ENCODE assay signal across 1 cellular context in genomic region chr1:197902454-197903195, GRCh38.
TF ChIP-seq lines count a peak whose summit lies in the region.

Gene C1orf53 (plus strand): TSS chr1:197902630. CDS start chr1:197902650, 20 bp downstream.

TF ChIP-seq in HepG2, 621 proteins besides CTCF, POLR2A, EP300 and RAD21 (continued from another document and continues in another):
- TF ChIP-seq THRA (CRISPR knock-in tag; IDR thresholded peaks at IDR 0.05; ENCODE audit: borderline replicate concordance) = no peak
- TF ChIP-seq ZNF746 (CRISPR knock-in tag; IDR thresholded peaks at IDR 0.05) = peak; percentile 19; the same call in 1 of the 2 replicates
- TF ChIP-seq XBP1 (CRISPR knock-in tag; IDR thresholded peaks at IDR 0.05) = no peak
- TF ChIP-seq, protein P1, sequence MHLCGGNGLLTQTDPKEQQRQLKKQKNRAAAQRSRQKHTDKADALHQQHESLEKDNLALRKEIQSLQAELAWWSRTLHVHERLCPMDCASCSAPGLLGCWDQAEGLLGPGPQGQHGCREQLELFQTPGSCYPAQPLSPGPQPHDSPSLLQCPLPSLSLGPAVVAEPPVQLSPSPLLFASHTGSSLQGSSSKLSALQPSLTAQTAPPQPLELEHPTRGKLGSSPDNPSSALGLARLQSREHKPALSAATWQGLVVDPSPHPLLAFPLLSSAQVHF (CRISPR knock-in tag; IDR thresholded peaks at IDR 0.05) = peak; percentile 84; the same call in 1 of the 2 replicates
- TF ChIP-seq HDAC6 (IDR thresholded peaks at IDR 0.05; ENCODE audit: low read depth, low read length) = no peak
- TF ChIP-seq SSRP1 (CRISPR knock-in tag; IDR thresholded peaks at IDR 0.05) = no peak
- TF ChIP-seq TARDBP (CRISPR knock-in tag; IDR thresholded peaks at IDR 0.05) = peak; percentile 91; the same call in 1 of the 2 replicates
- no peak for TF ChIP-seq SP140L (CRISPR knock-in tag; IDR thresholded peaks at IDR 0.05; ENCODE audit: borderline replicate concordance)
- TF ChIP-seq SIX1 (CRISPR knock-in tag; IDR thresholded peaks at IDR 0.05; ENCODE audit: borderline replicate concordance) = no peak
- TF ChIP-seq ZNF329 (CRISPR knock-in tag; IDR thresholded peaks at IDR 0.05; ENCODE audit: low read depth) = peak; percentile 72; the same call in 1 of the 2 replicates
- peak; percentile 72 for TF ChIP-seq ZSCAN25 (CRISPR knock-in tag; IDR thresholded peaks at IDR 0.05)
- TF ChIP-seq MAZ (IDR thresholded peaks at IDR 0.05; ENCODE audit: borderline replicate concordance, low read depth, low read length) = peak; percentile 87
- peak; percentile 99 for TF ChIP-seq MAZ (CRISPR knock-in tag; IDR thresholded peaks at IDR 0.05; ENCODE audit: low read depth)
- no peak; the same call in 1 of the 2 replicates for TF ChIP-seq SNAI1 (CRISPR knock-in tag; IDR thresholded peaks at IDR 0.05; ENCODE audit: borderline replicate concordance)
- no peak for TF ChIP-seq ZNF737 (CRISPR knock-in tag; IDR thresholded peaks at IDR 0.05; ENCODE audit: borderline replicate concordance)
- TF ChIP-seq ARNT2 (CRISPR knock-in tag; IDR thresholded peaks at IDR 0.05; ENCODE audit: low read depth) = peak; percentile 95
- TF ChIP-seq HOXA9 (CRISPR knock-in tag; IDR thresholded peaks at IDR 0.05; ENCODE audit: borderline replicate concordance) = peak; percentile 96
- TF ChIP-seq ZFP90 (CRISPR knock-in tag; IDR thresholded peaks at IDR 0.05; ENCODE audit: borderline replicate concordance) = peak; percentile 92; the same call in 1 of the 2 replicates
- no peak for TF ChIP-seq SOX6 (IDR thresholded peaks at IDR 0.05)
- 0 out of 2 replicates have a peak, but pooled peaks have one; percentile 33 for TF ChIP-seq SOX6 (CRISPR knock-in tag; IDR thresholded peaks at IDR 0.05)
- TF ChIP-seq ZNF773 (CRISPR knock-in tag; IDR thresholded peaks at IDR 0.05; ENCODE audit: borderline replicate concordance) = peak; percentile 94; the same call in 1 of the 2 replicates
- TF ChIP-seq FOXP4 (CRISPR knock-in tag; IDR thresholded peaks at IDR 0.05) = peak; percentile 9; the same call in 1 of the 2 replicates
- TF ChIP-seq, protein P2, sequence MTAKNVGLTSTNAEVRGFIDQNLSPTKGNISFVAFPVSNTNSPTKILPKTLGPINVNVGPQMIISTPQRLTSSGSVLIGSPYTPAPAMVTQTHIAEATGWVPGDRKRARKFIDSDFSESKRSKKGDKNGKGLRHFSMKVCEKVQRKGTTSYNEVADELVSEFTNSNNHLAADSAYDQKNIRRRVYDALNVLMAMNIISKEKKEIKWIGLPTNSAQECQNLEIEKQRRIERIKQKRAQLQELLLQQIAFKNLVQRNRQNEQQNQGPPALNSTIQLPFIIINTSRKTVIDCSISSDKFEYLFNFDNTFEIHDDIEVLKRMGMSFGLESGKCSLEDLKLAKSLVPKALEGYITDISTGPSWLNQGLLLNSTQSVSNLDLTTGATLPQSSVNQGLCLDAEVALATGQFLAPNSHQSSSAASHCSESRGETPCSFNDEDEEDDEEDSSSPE (CRISPR knock-in tag; IDR thresholded peaks at IDR 0.05) = peak; percentile 75
- peak; percentile 90 for TF ChIP-seq ZNF138 (CRISPR knock-in tag; IDR thresholded peaks at IDR 0.05; ENCODE audit: low read depth)
- no peak for TF ChIP-seq MIER2 (CRISPR knock-in tag; IDR thresholded peaks at IDR 0.05)
- no peak for TF ChIP-seq NR2F1 (CRISPR knock-in tag; IDR thresholded peaks at IDR 0.05)
- peak; percentile 82; the same call in 1 of the 2 replicates for TF ChIP-seq HES4 (CRISPR knock-in tag; IDR thresholded peaks at IDR 0.05; ENCODE audit: borderline replicate concordance)
- no peak for TF ChIP-seq ZNF691 (CRISPR knock-in tag; IDR thresholded peaks at IDR 0.05; ENCODE audit: borderline replicate concordance, low read depth)
- peak; percentile 79; the same call in 1 of the 2 replicates for TF ChIP-seq ATF7-NPFF (CRISPR knock-in tag; IDR thresholded peaks at IDR 0.05; ENCODE audit: low read depth)
- TF ChIP-seq, protein P3, sequence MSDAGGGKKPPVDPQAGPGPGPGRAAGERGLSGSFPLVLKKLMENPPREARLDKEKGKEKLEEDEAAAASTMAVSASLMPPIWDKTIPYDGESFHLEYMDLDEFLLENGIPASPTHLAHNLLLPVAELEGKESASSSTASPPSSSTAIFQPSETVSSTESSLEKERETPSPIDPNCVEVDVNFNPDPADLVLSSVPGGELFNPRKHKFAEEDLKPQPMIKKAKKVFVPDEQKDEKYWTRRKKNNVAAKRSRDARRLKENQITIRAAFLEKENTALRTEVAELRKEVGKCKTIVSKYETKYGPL (CRISPR knock-in tag; IDR thresholded peaks at IDR 0.05) = no peak
- no peak for TF ChIP-seq ZNF143 (CRISPR knock-in tag; IDR thresholded peaks at IDR 0.05)
- TF ChIP-seq CEBPZ (IDR thresholded peaks at IDR 0.05; ENCODE audit: low read length) = no peak
- TF ChIP-seq ZNF562 (CRISPR knock-in tag; IDR thresholded peaks at IDR 0.05; ENCODE audit: borderline replicate concordance) = no peak
- TF ChIP-seq, protein P4, sequence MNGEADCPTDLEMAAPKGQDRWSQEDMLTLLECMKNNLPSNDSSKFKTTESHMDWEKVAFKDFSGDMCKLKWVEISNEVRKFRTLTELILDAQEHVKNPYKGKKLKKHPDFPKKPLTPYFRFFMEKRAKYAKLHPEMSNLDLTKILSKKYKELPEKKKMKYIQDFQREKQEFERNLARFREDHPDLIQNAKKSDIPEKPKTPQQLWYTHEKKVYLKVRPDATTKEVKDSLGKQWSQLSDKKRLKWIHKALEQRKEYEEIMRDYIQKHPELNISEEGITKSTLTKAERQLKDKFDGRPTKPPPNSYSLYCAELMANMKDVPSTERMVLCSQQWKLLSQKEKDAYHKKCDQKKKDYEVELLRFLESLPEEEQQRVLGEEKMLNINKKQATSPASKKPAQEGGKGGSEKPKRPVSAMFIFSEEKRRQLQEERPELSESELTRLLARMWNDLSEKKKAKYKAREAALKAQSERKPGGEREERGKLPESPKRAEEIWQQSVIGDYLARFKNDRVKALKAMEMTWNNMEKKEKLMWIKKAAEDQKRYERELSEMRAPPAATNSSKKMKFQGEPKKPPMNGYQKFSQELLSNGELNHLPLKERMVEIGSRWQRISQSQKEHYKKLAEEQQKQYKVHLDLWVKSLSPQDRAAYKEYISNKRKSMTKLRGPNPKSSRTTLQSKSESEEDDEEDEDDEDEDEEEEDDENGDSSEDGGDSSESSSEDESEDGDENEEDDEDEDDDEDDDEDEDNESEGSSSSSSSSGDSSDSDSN (CRISPR knock-in tag; IDR thresholded peaks at IDR 0.05) = peak; percentile 96
- no peak for TF ChIP-seq PCBP2 (optimal IDR thresholded peaks at IDR 0.05; ENCODE audit: low read depth, low read length, poor library complexity, severe bottlenecking)
- TF ChIP-seq HOXA7 (CRISPR knock-in tag; IDR thresholded peaks at IDR 0.05) = no peak
- no peak for TF ChIP-seq ZNF260 (CRISPR knock-in tag; IDR thresholded peaks at IDR 0.05; ENCODE audit: borderline replicate concordance, low read depth)
- TF ChIP-seq ZNF101 (CRISPR knock-in tag; IDR thresholded peaks at IDR 0.05; ENCODE audit: borderline replicate concordance, low read depth) = no peak
- peak; percentile 66; the same call in 1 of the 2 replicates for TF ChIP-seq RXRA (CRISPR knock-in tag; IDR thresholded peaks at IDR 0.05)
- peak; percentile 89; the same call in 1 of the 2 replicates for TF ChIP-seq RFXAP (CRISPR knock-in tag; IDR thresholded peaks at IDR 0.05; ENCODE audit: borderline replicate concordance)
- no peak for TF ChIP-seq MIXL1 (CRISPR knock-in tag; IDR thresholded peaks at IDR 0.05)
- TF ChIP-seq IKZF4 (CRISPR knock-in tag; IDR thresholded peaks at IDR 0.05; ENCODE audit: borderline replicate concordance, low read depth, not compliant biosample characterization) = peak; percentile 23
- no peak for TF ChIP-seq RFX1 (IDR thresholded peaks at IDR 0.05)
- peak; percentile 61; the same call in 1 of the 2 replicates for TF ChIP-seq HNRNPL (IDR thresholded peaks at IDR 0.05; ENCODE audit: low read depth, low read length)
- no peak for TF ChIP-seq PHB2 (IDR thresholded peaks at IDR 0.05; ENCODE audit: partially characterized antibody)
- no peak; the same call in 1 of the 2 replicates for TF ChIP-seq ZBTB26 (CRISPR knock-in tag; IDR thresholded peaks at IDR 0.05; ENCODE audit: borderline replicate concordance)
- no peak; the same call in 1 of the 2 replicates for TF ChIP-seq ZNF549 (CRISPR knock-in tag; IDR thresholded peaks at IDR 0.05)
- peak; percentile 69 for TF ChIP-seq KMT2A (CRISPR knock-in tag; IDR thresholded peaks at IDR 0.05)
- peak in 1 of 2 experiments; percentile 65; a peak in 2 of 4 replicates for TF ChIP-seq KLF16 (CRISPR knock-in tag; IDR thresholded peaks at IDR 0.05)
- peak; percentile 53; the same call in 1 of the 2 replicates for TF ChIP-seq ARNTL (CRISPR knock-in tag; IDR thresholded peaks at IDR 0.05)
- no peak for TF ChIP-seq NR3C1 (CRISPR knock-in tag; IDR thresholded peaks at IDR 0.05)
- TF ChIP-seq ZFP91 (CRISPR knock-in tag; IDR thresholded peaks at IDR 0.05; ENCODE audit: borderline replicate concordance) = peak; percentile 91
